ENCODE assay signal across 12 cellular contexts in genomic region chr3:160447544-160447943, GRCh38. TPM values are rescaled to one million over a fixed set of nuclear protein-coding genes. Genes with fewer than 3 reads are reported as not detected.
A peak's percentile ranks its signal among the peaks of the same experiment; 100 is the strongest.
DNase-seq lines count a peak whose midpoint lies in the region; ATAC-seq, FAIRE-seq and TF ChIP-seq lines count a peak whose summit lies in the region.
"Had no signal": no experiment of that assay in that cellular context is flagged by ENCODE, and none has a peak within 500 bp of the region (broad histone marks: within the 10 kb centered on the region; RNA-seq: fewer than 3 reads in every experiment).

No MANE protein-coding gene starts in this region.

- H3K4me1 Mint-ChIP-seq in CD4-positive, CD25-positive, alpha-beta regulatory T cell = peaks cover 31 to 69% (median 38%) of the 10 kb centered on the region in 4 donors
- H3K4me1 Mint-ChIP-seq in endothelial cell (ENCODE audit: unreplicated experiment) = peaks cover 17% of the 10 kb centered on the region

- in situ Hi-C loops in IMR-90 (cut with MboI; ENCODE audit: low sequenced_read_pairs) = no loop called here
- in situ Hi-C loops in astrocyte of the cerebellum (cut with HindIII; ENCODE audit: low sequenced_read_pairs) = no loop called here

- peaks cover 6% of the 10 kb centered on the region; the same call in 1 of the 2 replicates for H3K9me1 ChIP-seq in IMR-90 (ENCODE audit: insufficient read depth, low read length)
- H3K9me1 ChIP-seq in keratinocyte (ENCODE audit: control insufficient read depth, extremely low read depth, insufficient read depth, low read length) = no peaks in the 10 kb centered on the region

- no peak overlapping the region for H2BK120ac ChIP-seq in IMR-90 (ENCODE audit: low read depth, low read length)

- H4K8ac ChIP-seq in IMR-90 (ENCODE audit: low read depth in 2 of 2, low read length in 2 of 2) = no peak overlapping the region; a peak in 1 of 4 replicates

- H4K20me1 ChIP-seq in IMR-90 (ENCODE audit: insufficient read depth, low read length) (peaks cover 7% of the 10 kb centered on the region; the same call in 1 of the 2 replicates), keratinocyte (ENCODE audit: control insufficient read depth, extremely low read depth, insufficient read depth, low read length) (no peaks in the 10 kb centered on the region)

- H3K9me3 Mint-ChIP-seq in CD4-positive, CD25-positive, alpha-beta regulatory T cell = no peaks in the 10 kb centered on the region
- no peaks in the 10 kb centered on the region for H3K9me3 Mint-ChIP-seq in endothelial cell (ENCODE audit: unreplicated experiment)
- H3K9me3 Mint-ChIP-seq: stimulated activated memory B cell treated with anti-CD40 and anti-IgM and Interleukin-4, amounts not matched to agents 10 μg/mL and 1 μg/mL and 100 μg/mL, for 72 hours had no signal

- H2AK9ac ChIP-seq in IMR-90 (replicated peaks; ENCODE audit: low read depth, low read length, poor library complexity) = no peak overlapping the region

- H3K79me1 ChIP-seq in IMR-90 (ENCODE audit: low read depth in 1 of 2, low read length in 2 of 2) = peaks cover 6 to 36% of the 10 kb centered on the region in 2 experiments; a peak in 2 of 4 replicates

- H3K27me3 ChIP-seq in CD4-positive, CD25-positive, alpha-beta regulatory T cell (ENCODE audit: control insufficient read depth, insufficient read depth, low read length) = no peaks in the 10 kb centered on the region
- H3K27me3 ChIP-seq in IMR-90 (ENCODE audit: control insufficient read depth, insufficient read depth, low read length) (no peaks in the 10 kb centered on the region), keratinocyte (ENCODE audit: control insufficient read depth, extremely low read depth, insufficient read depth, low read length) (no peaks in the 10 kb centered on the region)

- no peak overlapping the region for H4K91ac ChIP-seq in IMR-90 (ENCODE audit: insufficient read depth, low read depth, low read length)

- no peak overlapping the region for H4K5ac ChIP-seq in IMR-90 (ENCODE audit: low read depth, low read length)

- H3K18ac ChIP-seq in IMR-90 (ENCODE audit: low read depth, low read length) = no peak overlapping the region

- intact Hi-C loops in IMR-90 (cut with micrococcal nuclease) = no loop called here

- no peak for ATAC-seq in CD4-positive, CD25-positive, alpha-beta regulatory T cell (ENCODE audit: low read depth in 2 of 2)
- no peak for ATAC-seq in IMR-90 (ENCODE audit: low read depth)
- ATAC-seq in GM18511 (IDR thresholded peaks at IDR 0.05; ENCODE audit: unreplicated experiment) = no peak
- ATAC-seq: stimulated activated memory B cell treated with anti-CD40 and anti-IgM and Interleukin-4, amounts not matched to agents 10 μg/mL and 1 μg/mL and 100 μg/mL, for 72 hours had no signal

- H3K4me3 Mint-ChIP-seq in CD4-positive, CD25-positive, alpha-beta regulatory T cell = peak overlapping the region in 3 of 4 donors; percentile 48 to 97 (median 96)
- H3K4me3 Mint-ChIP-seq in endothelial cell (ENCODE audit: unreplicated experiment) = no peak overlapping the region
- H3K4me3 Mint-ChIP-seq: stimulated activated memory B cell treated with anti-CD40 and anti-IgM and Interleukin-4, amounts not matched to agents 10 μg/mL and 1 μg/mL and 100 μg/mL, for 72 hours had no signal

- peak overlapping the region; percentile 100 for H3K4me3 ChIP-seq in CD4-positive, CD25-positive, alpha-beta regulatory T cell (ENCODE audit: low read depth, low read length)
- H3K4me3 ChIP-seq in IMR-90 (ENCODE audit: insufficient read depth, low read depth, low read length) (peak overlapping the region; percentile 19; the same call in 1 of the 2 replicates), astrocyte of the cerebellum (ENCODE audit: low read depth, low read length) (peak overlapping the region; percentile 78), keratinocyte (ENCODE audit: control insufficient read depth in 2 of 3, extremely low read depth in 1 of 3, insufficient read depth in 2 of 3, low read depth in 1 of 3, low read length in 3 of 3) (peak overlapping the region in 2 of 3 experiments; percentile 25 to 95)

- TF ChIP-seq CTCF in IMR-90 (conservative IDR thresholded peaks at IDR 0.05; ENCODE audit: low read depth, low read length) = no peak
- TF ChIP-seq CTCF in astrocyte of the cerebellum (IDR thresholded peaks at IDR 0.05; ENCODE audit: low read depth, low read length, missing control alignments) = no peak
- no peak for TF ChIP-seq CTCF in keratinocyte (optimal IDR thresholded peaks at IDR 0.05 in 1 of 3, IDR thresholded peaks at IDR 0.05 in 1 of 3, conservative IDR thresholded peaks at IDR 0.05 in 1 of 3; ENCODE audit: extremely low read depth in 1 of 3, insufficient read depth in 2 of 3, low read length in 3 of 3)
- no peak for TF ChIP-seq CTCF in endothelial cell (IDR thresholded peaks at IDR 0.05; ENCODE audit: unreplicated experiment)

- whole genome bisulfite sequencing in IMR-90 (ENCODE audit: extremely low coverage in 2 of 2, insufficient read length in 1 of 2), 2 experiments = no CpG with 5 or more reads among the region's 3 CpGs

- peak overlapping the region; percentile 62 for H3K4me2 ChIP-seq in IMR-90 (ENCODE audit: low read depth, low read length)
- peak overlapping the region; percentile 94 for H3K4me2 ChIP-seq in keratinocyte (ENCODE audit: control insufficient read depth, extremely low read depth, insufficient read depth, low read depth, low read length)

- H3K4me1 ChIP-seq in CD4-positive, CD25-positive, alpha-beta regulatory T cell (ENCODE audit: control insufficient read depth, insufficient read depth, low read length, poor library complexity, severe bottlenecking) = peaks cover 31% of the 10 kb centered on the region
- H3K4me1 ChIP-seq in IMR-90 (ENCODE audit: control insufficient read depth, insufficient read depth, low read length) = peaks cover 10% of the 10 kb centered on the region
- peaks cover 25% of the 10 kb centered on the region for H3K4me1 ChIP-seq in keratinocyte (ENCODE audit: control insufficient read depth, extremely low read depth, insufficient read depth, low read length)

- TF ChIP-seq RAD21 in IMR-90 (IDR thresholded peaks at IDR 0.05; ENCODE audit: low read length) = no peak

- no peaks in the 10 kb centered on the region for H3K27me3 Mint-ChIP-seq in CD4-positive, CD25-positive, alpha-beta regulatory T cell
- H3K27me3 Mint-ChIP-seq in endothelial cell (ENCODE audit: unreplicated experiment) = peaks cover 2% of the 10 kb centered on the region
- H3K27me3 Mint-ChIP-seq: stimulated activated memory B cell treated with anti-CD40 and anti-IgM and Interleukin-4, amounts not matched to agents 10 μg/mL and 1 μg/mL and 100 μg/mL, for 72 hours had no signal

- no peak overlapping the region for H2BK20ac ChIP-seq in IMR-90 (ENCODE audit: low read depth, low read length)

- peaks cover 59% of the 10 kb centered on the region for H3K79me2 ChIP-seq in keratinocyte (ENCODE audit: control insufficient read depth, insufficient read depth, low read length)

- H3K56ac ChIP-seq in IMR-90 (ENCODE audit: extremely low read depth, insufficient read depth, low read length) = no peak overlapping the region

- peaks cover 5% of the 10 kb centered on the region for H3K36me3 ChIP-seq in CD4-positive, CD25-positive, alpha-beta regulatory T cell (ENCODE audit: control insufficient read depth, insufficient read depth, low read length)
- H3K36me3 ChIP-seq in IMR-90 (ENCODE audit: control insufficient read depth, insufficient read depth, low read length) = peaks cover 5% of the 10 kb centered on the region
- H3K36me3 ChIP-seq in keratinocyte (ENCODE audit: control insufficient read depth in 2 of 2, extremely low read depth in 1 of 2, insufficient read depth in 2 of 2, low read length in 2 of 2) = peaks cover 0 to 9% of the 10 kb centered on the region in 2 experiments

- peaks cover 19% of the 10 kb centered on the region for H3K36me3 Mint-ChIP-seq in CD4-positive, CD25-positive, alpha-beta regulatory T cell
- peaks cover 9% of the 10 kb centered on the region for H3K36me3 Mint-ChIP-seq in endothelial cell (ENCODE audit: low read depth, unreplicated experiment)

- no peak overlapping the region for H3K4ac ChIP-seq in IMR-90 (ENCODE audit: low read depth, low read length)

- no peak for FAIRE-seq in keratinocyte (lab: Jason Lieb, UNC)

- peak overlapping the region; percentile 26; the same call in 1 of the 2 replicates for H3K9ac ChIP-seq in IMR-90 (ENCODE audit: low read depth, low read length)
- no peak overlapping the region for H3K9ac ChIP-seq in keratinocyte (ENCODE audit: control insufficient read depth, extremely low read depth, insufficient read depth, low read length)

- no peak for DNase-seq in CD4-positive, CD25-positive, alpha-beta regulatory T cell
- DNase-seq in IMR-90 = peak; percentile 52
- DNase-seq in astrocyte of the cerebellum (ENCODE audit: low read depth) = no peak
- no peak for DNase-seq in keratinocyte (ENCODE audit: low read depth, low spot score)
- DNase-seq in endothelial cell (ENCODE audit: low spot score) = no peak
- no peak for DNase-seq in cerebellar cortex (ENCODE audit: low spot score)
- DNase-seq in NCI-H345 (lab: John Stamatoyannopoulos, UW) = no peak
- DNase-seq: activated CD4-positive, alpha-beta T cell treated with anti-CD3 and anti-CD28 coated beads, Interleukin-2, amount 50 U/mL, for 48 hours; NCI-H1092; NK-92 treated with Interleukin-12 subunit alpha and Interleukin-12 subunit beta, amount 100 ng/mL, for 24 hours had no signal

- no peak overlapping the region for H2AK5ac ChIP-seq in IMR-90 (ENCODE audit: low read depth, low read length)

- H3K23ac ChIP-seq in IMR-90 (ENCODE audit: low read depth, low read length) = no peak overlapping the region

- no peak overlapping the region for H3K27ac ChIP-seq in CD4-positive, CD25-positive, alpha-beta regulatory T cell (ENCODE audit: insufficient read depth, low read length, poor library complexity, severe bottlenecking)
- H3K27ac ChIP-seq in IMR-90 (ENCODE audit: insufficient read depth, low read length) = no peak overlapping the region
- H3K27ac ChIP-seq in keratinocyte (ENCODE audit: control insufficient read depth, insufficient read depth, low read length) = peak overlapping the region; percentile 32

- dilution Hi-C loops in IMR-90 (cut with HindIII; ENCODE audit: low sequenced_read_pairs, unreplicated experiment) = no loop called here
- dilution Hi-C loops in keratinocyte (cut with MboI; ENCODE audit: extremely low pct_ligation_motif_present, low sequenced_read_pairs) = no loop called here

- BruUV-seq in IMR-90 (replicated peaks; lab: Mats Ljungman, UMichigan) = no TSS peak

- CTCF ChIA-PET in IMR-90 (lab: Yijun Ruan, JAX) = interaction anchor here (0.6 kb wide), 1 partner anchor 583 kb away, joined by 3 read pairs; no protein-coding TSS in a partner anchor

- 0 out of 2 replicates have a peak overlapping the region, but pooled peaks have one; percentile 25 for H3K14ac ChIP-seq in IMR-90 (replicated peaks; ENCODE audit: low read depth, low read length)

- H2BK5ac ChIP-seq in IMR-90 (ENCODE audit: low read depth, low read length, poor library complexity, severe bottlenecking) = peak overlapping the region; percentile 90

- POLR2A ChIA-PET in IMR-90 (lab: Charles Lee; ENCODE audit: unreplicated experiment) = no interaction called here

- H3K9me3 ChIP-seq in CD4-positive, CD25-positive, alpha-beta regulatory T cell (ENCODE audit: control insufficient read depth in 2 of 2, low read length in 2 of 2) = no peaks in the 10 kb centered on the region
- H3K9me3 ChIP-seq in IMR-90 (ENCODE audit: control insufficient read depth, insufficient read depth, low read length) (no peaks in the 10 kb centered on the region), keratinocyte (ENCODE audit: control insufficient read depth, low read depth, low read length) (peaks cover 3% of the 10 kb centered on the region)

- no peak overlapping the region for H2BK15ac ChIP-seq in IMR-90 (ENCODE audit: low read depth, low read length)

- no peak overlapping the region for H2AFZ ChIP-seq in IMR-90 (replicated peaks; ENCODE audit: low read length, poor library complexity)
- H2AFZ ChIP-seq in keratinocyte (ENCODE audit: control insufficient read depth, low read length) = no peak overlapping the region

- no peak for TF ChIP-seq POLR2A in IMR-90 (IDR thresholded peaks at IDR 0.05; ENCODE audit: low read depth, low read length)

- H3K27ac Mint-ChIP-seq in CD4-positive, CD25-positive, alpha-beta regulatory T cell = peak overlapping the region in 1 of 3 donors; percentile 17
- no peak overlapping the region for H3K27ac Mint-ChIP-seq in endothelial cell (ENCODE audit: unreplicated experiment)
- H3K27ac Mint-ChIP-seq: stimulated activated memory B cell treated with anti-CD40 and anti-IgM and Interleukin-4, amounts not matched to agents 10 μg/mL and 1 μg/mL and 100 μg/mL, for 72 hours had no signal

RNA-seq across cellular contexts. Expression of gene TRIM59, which starts 2.0 kb away (rescaled TPM):
- total RNA-seq in CD4-positive, CD25-positive, alpha-beta regulatory T cell = 34.0 TPM
- polyA plus RNA-seq in CD4-positive, CD25-positive, alpha-beta regulatory T cell = 10 to 100 TPM; 50.5 to 67.9 (median 55.5) TPM
- total RNA-seq in IMR-90 (2012; rRNA removed) (65.4 and 68.3 TPM in 2 replicates), endothelial cell (ENCODE audit: unreplicated experiment) (12.8 TPM)
- polyA plus RNA-seq in IMR-90 (2012; rRNA removed) (5.3 and 8.0 TPM in 2 replicates), keratinocyte (4.2 to 8.0 TPM (median 6.3 TPM) in 3 replicates)
- 0.97 and 2.0 TPM in 2 replicates for polyA plus RNA-seq in IMR-90 (2012; cell fraction: cytosol; rRNA removed)
- polyA plus RNA-seq in IMR-90 (2012; cell fraction: nucleus; rRNA removed; ENCODE audit: low replicate concordance) = 1.3 and 8.7 TPM in 2 replicates
- 1.7 TPM for polyA plus RNA-seq in keratinocyte (2011; ENCODE audit: low read depth)
- 2.3 and 3.7 TPM in 2 replicates for polyA plus RNA-seq in keratinocyte (2011; cell fraction: cytosol; rRNA removed)
- polyA plus RNA-seq in keratinocyte (2011; cell fraction: nucleus; rRNA removed) = 6.0 and 6.1 TPM in 2 replicates
- polyA plus RNA-seq in keratinocyte (2012; ENCODE audit: low replicate concordance) = 2.4 and 7.9 TPM in 2 replicates
- polyA minus RNA-seq in keratinocyte = 4.3 to 10.2 TPM (median 4.9 TPM) in 3 replicates
- 4.2 TPM for polyA minus RNA-seq in keratinocyte (2011; cell fraction: cytosol; rRNA and poly(A)+ RNA removed)
- 9.2 and 17.8 TPM in 2 replicates for polyA minus RNA-seq in keratinocyte (2011; cell fraction: nucleus; rRNA and poly(A)+ RNA removed)

RNA-seq across cellular contexts. Expression of gene SMC4, which starts 48.1 kb away (rescaled TPM):
- 153 TPM for total RNA-seq in CD4-positive, CD25-positive, alpha-beta regulatory T cell
- 10 to 100 TPM; 48.4 to 96.9 (median 53.7) TPM for polyA plus RNA-seq in CD4-positive, CD25-positive, alpha-beta regulatory T cell
- total RNA-seq in IMR-90 (2012; rRNA removed) (48.8 and 77.8 TPM in 2 replicates), endothelial cell (ENCODE audit: unreplicated experiment) (69.4 TPM)
- polyA plus RNA-seq in IMR-90 (2012; rRNA removed) (38.2 and 50.1 TPM in 2 replicates), keratinocyte (9.1 to 45.2 TPM (median 32.0 TPM) in 3 replicates)
- polyA plus RNA-seq in IMR-90 (2012; cell fraction: cytosol; rRNA removed) = 14.0 and 14.4 TPM in 2 replicates
- polyA plus RNA-seq in IMR-90 (2012; cell fraction: nucleus; rRNA removed; ENCODE audit: low replicate concordance) = 24.3 and 40.9 TPM in 2 replicates
- polyA plus RNA-seq in keratinocyte (2011; ENCODE audit: low read depth) = 49.3 TPM
- polyA plus RNA-seq in keratinocyte (2011; cell fraction: cytosol; rRNA removed) = 13.1 and 18.1 TPM in 2 replicates
- 17.9 and 33.4 TPM in 2 replicates for polyA plus RNA-seq in keratinocyte (2011; cell fraction: nucleus; rRNA removed)
- polyA plus RNA-seq in keratinocyte (2012; ENCODE audit: low replicate concordance) = 10.0 and 34.1 TPM in 2 replicates
- polyA minus RNA-seq in keratinocyte = 2.3 to 16.0 TPM (median 4.3 TPM) in 3 replicates
- 7.7 TPM for polyA minus RNA-seq in keratinocyte (2011; cell fraction: cytosol; rRNA and poly(A)+ RNA removed)
- polyA minus RNA-seq in keratinocyte (2011; cell fraction: nucleus; rRNA and poly(A)+ RNA removed) = 13.7 and 16.4 TPM in 2 replicates

RNA-seq across cellular contexts. Expression of gene IFT80, which starts 48.5 kb away (rescaled TPM):
- total RNA-seq in CD4-positive, CD25-positive, alpha-beta regulatory T cell = 35.7 TPM
- polyA plus RNA-seq in CD4-positive, CD25-positive, alpha-beta regulatory T cell = 1 to 10 TPM; 3.0 to 8.0 (median 6.2) TPM
- total RNA-seq in IMR-90 (2012; rRNA removed) (16.8 and 36.9 TPM in 2 replicates), endothelial cell (ENCODE audit: unreplicated experiment) (33.2 TPM)
- polyA plus RNA-seq in IMR-90 (2012; rRNA removed) (9.7 and 15.2 TPM in 2 replicates), keratinocyte (11.2 to 23.6 TPM (median 12.3 TPM) in 3 replicates)
- 1.4 and 1.5 TPM in 2 replicates for polyA plus RNA-seq in IMR-90 (2012; cell fraction: cytosol; rRNA removed)
- polyA plus RNA-seq in IMR-90 (2012; cell fraction: nucleus; rRNA removed; ENCODE audit: low replicate concordance) = 5.0 and 42.4 TPM in 2 replicates
- 15.6 TPM for polyA plus RNA-seq in keratinocyte (2011; ENCODE audit: low read depth)
- 8.2 and 13.0 TPM in 2 replicates for polyA plus RNA-seq in keratinocyte (2011; cell fraction: cytosol; rRNA removed)
- polyA plus RNA-seq in keratinocyte (2011; cell fraction: nucleus; rRNA removed) = 18.8 and 32.7 TPM in 2 replicates
- polyA plus RNA-seq in keratinocyte (2012; ENCODE audit: low replicate concordance) = 5.0 and 12.7 TPM in 2 replicates
- 2.8 to 15.2 TPM (median 5.4 TPM) in 3 replicates for polyA minus RNA-seq in keratinocyte
- 20.9 TPM for polyA minus RNA-seq in keratinocyte (2011; cell fraction: cytosol; rRNA and poly(A)+ RNA removed)
- polyA minus RNA-seq in keratinocyte (2011; cell fraction: nucleus; rRNA and poly(A)+ RNA removed) = 9.4 and 23.5 TPM in 2 replicates

Comparison
In these comparisons a context has a peak if more than half of its experiments do, and no peak if none do; other contexts are left out.
1. H3K4me3 ChIP-seq: peak in every context shown above with its lines; median percentile 100 in CD4-positive, CD25-positive, alpha-beta regulatory T cell; 78 in astrocyte of the cerebellum; 60 in keratinocyte; 19 in IMR-90.